ENCODE assay signal across 9 cellular contexts in genomic region chr11:44049832-44050231, GRCh38. TPM values are rescaled to one million over a fixed set of nuclear protein-coding genes. Genes with fewer than 3 reads are reported as not detected.
"Had no signal": no experiment of that assay in that cellular context is flagged by ENCODE, and none has a peak within 500 bp of the region (broad histone marks: within the 10 kb centered on the region; RNA-seq: fewer than 3 reads in every experiment).

No MANE protein-coding gene starts in this region.

- H3K4me1 Mint-ChIP-seq: GM23338 had no signal

- H3K4me1 ChIP-seq: HAP-1 had no signal

- ATAC-seq: GM23338, HCT116, HepG2 had no signal

- H3K4me2 ChIP-seq: GM23338 had no signal

- H3K4me3 ChIP-seq: GM23338, HAP-1 had no signal

- H3K9me3 ChIP-seq: HAP-1 had no signal

- DNase-seq: HFFc6 had no signal

- H3K36me3 ChIP-seq: HAP-1 had no signal

- H3K27me3 Mint-ChIP-seq: IgD-negative memory B cell had no signal

- H3K9me3 Mint-ChIP-seq: GM23338, HFFc6, IgD-negative memory B cell had no signal

- H2AFZ ChIP-seq: GM23338 had no signal

- H3K27ac Mint-ChIP-seq: GM23338, HFFc6, IgD-negative memory B cell had no signal

- H3K36me3 Mint-ChIP-seq: IgD-negative memory B cell had no signal

- H3K4me3 Mint-ChIP-seq: GM23338, HFFc6, IgD-negative memory B cell had no signal

- H3K27ac ChIP-seq: HL-60 had no signal

RNA-seq across cellular contexts. Expression of gene ACCSL, which starts 2.1 kb away (rescaled TPM):
- total RNA-seq: GM23338, H1, HepG2, HFFc6, HT1080 had no signal
- polyA plus RNA-seq: GM23338, H1, HepG2 had no signal
